ENCODE assay signal across 8 cellular contexts in the genomic region with DNA sequence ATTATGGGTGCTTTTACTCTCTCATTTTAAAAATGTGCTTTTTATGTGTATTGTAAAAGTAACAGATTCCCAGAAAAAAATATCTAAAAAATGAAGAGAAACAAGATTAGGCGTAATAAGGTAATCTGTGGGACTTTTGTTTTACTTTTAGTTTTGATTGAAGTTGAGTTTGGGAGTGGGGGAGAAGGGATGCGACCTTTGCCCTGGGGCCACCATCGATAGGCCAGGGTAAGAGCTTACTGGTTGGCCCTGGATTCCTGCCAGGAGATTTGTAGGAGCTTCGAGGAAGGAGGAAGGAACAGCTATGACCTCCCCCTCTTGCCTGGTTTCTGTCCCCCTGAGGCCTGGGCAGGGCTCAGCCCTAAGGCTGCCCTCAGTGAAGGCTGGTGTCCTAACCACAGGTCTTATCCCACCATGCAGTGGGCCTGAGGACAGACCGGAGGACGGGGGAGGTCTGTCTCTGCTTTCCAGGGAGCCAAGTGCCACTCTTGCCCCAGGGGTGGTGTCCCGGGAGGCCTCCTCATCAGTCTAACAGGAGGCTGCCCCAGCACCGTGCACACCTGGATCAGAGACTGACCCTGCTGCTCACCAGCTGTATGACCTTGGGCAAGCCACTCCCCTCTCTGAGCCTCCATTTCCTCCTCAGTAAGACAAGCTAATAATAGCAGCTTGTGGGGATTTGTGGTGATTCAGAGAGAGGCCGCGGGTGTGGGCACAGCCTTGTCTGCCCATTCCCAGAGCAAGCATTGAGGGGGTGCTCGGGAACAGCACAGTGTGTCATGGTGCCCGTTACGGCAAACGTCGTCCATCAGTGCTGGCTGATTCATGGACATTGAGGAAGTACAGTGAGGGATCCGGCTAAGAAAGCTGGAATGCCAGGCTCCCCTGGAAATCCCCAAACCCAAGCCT. TPM values are rescaled to one million over a fixed set of nuclear protein-coding genes. Genes with fewer than 3 reads are reported as not detected.
DNase-seq lines count a peak whose midpoint lies in the region; ATAC-seq, FAIRE-seq and TF ChIP-seq lines count a peak whose summit lies in the region.

No MANE protein-coding gene starts in this region.

- no peak for FAIRE-seq in pancreas (lab: Jason Lieb, UNC)

- H3K27ac ChIP-seq in PC-9 (peak overlapping the region; percentile 97), pancreas (peak overlapping the region; percentile 18 to 87 (median 60))

- POLR2A ChIA-PET in PC-9 (lab: Charles Lee; ENCODE audit: unreplicated experiment) = interaction anchor here (0.5 to 2.0 kb wide), 12 partner anchors 9 to 619 kb away, joined by 3 to 14 read pairs (median 4); no protein-coding TSS in a partner anchor

- H2AFZ ChIP-seq in PC-9 = no peak overlapping the region

- H3K9me3 ChIP-seq in PC-9 (ENCODE audit: insufficient read depth, low read depth) (no peaks in the 10 kb centered on the region), pancreas (no peaks in the 10 kb centered on the region), T-helper 17 cell (ENCODE audit: control insufficient read depth, low read length, poor library complexity, severe bottlenecking) (no peaks in the 10 kb centered on the region)

- H3K27me3 Mint-ChIP-seq in T-helper 17 cell = peaks cover 23% of the 10 kb centered on the region

- no peaks in the 10 kb centered on the region for H3K9me2 ChIP-seq in PC-9 (ENCODE audit: insufficient read depth)

- CTCF ChIA-PET in PC-9 (lab: Charles Lee) = interaction anchor here (0.6 to 2.2 kb wide), 8 partner anchors 9 to 157 kb away, joined by 3 to 7 read pairs (median 4); no protein-coding TSS in a partner anchor

- H3K4me3 ChIP-seq in PC-9 (no peak overlapping the region; the same call in 1 of the 2 replicates), pancreas (no peak overlapping the region)

- H3K4me3 Mint-ChIP-seq in T-helper 17 cell = no peak overlapping the region

- peaks cover 56% of the 10 kb centered on the region for H3K4me1 ChIP-seq in PC-9 (replicated peaks; ENCODE audit: insufficient read depth)
- peaks cover 5 to 27% (median 15%) of the 10 kb centered on the region in 3 donors for H3K4me1 ChIP-seq in pancreas

- no TSS peak for BruUV-seq in PC-9 (replicated peaks; lab: Mats Ljungman, UMichigan)

- peak; percentile 87 for ATAC-seq in esophagus mucosa
- peak; percentile 77 to 87 (median 80) for ATAC-seq in pancreas
- ATAC-seq in T-helper 17 cell = no peak
- ATAC-seq in HG02840 (IDR thresholded peaks at IDR 0.05; ENCODE audit: low FRiP score, unreplicated experiment) = no peak
- no peak for ATAC-seq in HG02852 (IDR thresholded peaks at IDR 0.05; ENCODE audit: unreplicated experiment)
- no peak for ATAC-seq in GM18520 (IDR thresholded peaks at IDR 0.05; ENCODE audit: unreplicated experiment)

- peak overlapping the region; percentile 64 for H3K4me2 ChIP-seq in PC-9

- H4K20me1 ChIP-seq in PC-9 (ENCODE audit: insufficient read depth) = no peaks in the 10 kb centered on the region

- no peak overlapping the region for H3K27ac Mint-ChIP-seq in T-helper 17 cell

- H3K36me3 ChIP-seq in PC-9 (ENCODE audit: low read depth) = peaks cover 79% of the 10 kb centered on the region
- H3K36me3 ChIP-seq in pancreas = no peaks in the 10 kb centered on the region

- WGBS in pancreas, 2 donors = 45 to 47% methylated on average over 16 of the region's 16 CpGs

- H3K79me2 ChIP-seq in PC-9 (ENCODE audit: low read depth) = peaks cover 7% of the 10 kb centered on the region; the same call in 1 of the 2 replicates

- no peaks in the 10 kb centered on the region for H3K27me3 ChIP-seq in PC-9 (ENCODE audit: insufficient read depth, low read depth)
- no peaks in the 10 kb centered on the region for H3K27me3 ChIP-seq in pancreas

- DNase-seq in DMS153 (lab: John Stamatoyannopoulos, UW) = peak; percentile 22
- peak; percentile 89 to 99 for DNase-seq in PC-9
- peak in 4 of 6 donors; percentile 45 to 69 (median 54) for DNase-seq in pancreas
- no peak for DNase-seq in T-helper 17 cell

- intact Hi-C loops in PC-9 (cut with micrococcal nuclease; ENCODE audit: unreplicated experiment) (loop anchor here (1.0 to 2.0 kb wide), 9 partner anchors 8 to 73 kb away; no protein-coding TSS in a partner anchor), pancreas (cut with DNase I) (no loop called here)

- no peaks in the 10 kb centered on the region for H3K36me3 Mint-ChIP-seq in T-helper 17 cell (ENCODE audit: low read depth)

- H3F3A ChIP-seq in PC-9 (ENCODE audit: insufficient read depth, low read depth) = peaks cover 96% of the 10 kb centered on the region

- TF ChIP-seq CTCF in PC-9 (conservative IDR thresholded peaks at IDR 0.05) = no peak
- no peak for TF ChIP-seq CTCF in pancreas (IDR thresholded peaks at IDR 0.05)

- H3K4me1 Mint-ChIP-seq in T-helper 17 cell = no peaks in the 10 kb centered on the region

RNA-seq across cellular contexts. Expression of a gene that starts 21.2 kb away (rescaled TPM):
- total RNA-seq in PC-9 (2021) (286 and 333 TPM in 2 replicates), esophagus mucosa (9.6 TPM), pancreas (10 to 100 TPM in 3 of 6 donors, 1 to 10 TPM in 3; 3.7 to 92.6 (median 10.6) TPM), T-helper 17 cell (under 1 TPM; 0.37 to 0.76 TPM)
- polyA plus RNA-seq in pancreas = 10 to 100 TPM in 1 of 2 donors, 1 to 10 TPM in 1; 9.2 to 12.9 TPM

Comparison
In these comparisons a context has a peak if more than half of its experiments do, and no peak if none do; other contexts are left out.
1. DNase-seq: peak in DMS153 (single experiment), PC-9 (2 of 2) and pancreas (4 of 6); none in T-helper 17 cell (0 of 3).
2. ATAC-seq: peak in esophagus mucosa (single experiment) and pancreas (4 of 4); none in T-helper 17 cell (single experiment), HG02840 (single experiment), HG02852 (single experiment) and GM18520 (single experiment).